In the genomic region with DNA sequence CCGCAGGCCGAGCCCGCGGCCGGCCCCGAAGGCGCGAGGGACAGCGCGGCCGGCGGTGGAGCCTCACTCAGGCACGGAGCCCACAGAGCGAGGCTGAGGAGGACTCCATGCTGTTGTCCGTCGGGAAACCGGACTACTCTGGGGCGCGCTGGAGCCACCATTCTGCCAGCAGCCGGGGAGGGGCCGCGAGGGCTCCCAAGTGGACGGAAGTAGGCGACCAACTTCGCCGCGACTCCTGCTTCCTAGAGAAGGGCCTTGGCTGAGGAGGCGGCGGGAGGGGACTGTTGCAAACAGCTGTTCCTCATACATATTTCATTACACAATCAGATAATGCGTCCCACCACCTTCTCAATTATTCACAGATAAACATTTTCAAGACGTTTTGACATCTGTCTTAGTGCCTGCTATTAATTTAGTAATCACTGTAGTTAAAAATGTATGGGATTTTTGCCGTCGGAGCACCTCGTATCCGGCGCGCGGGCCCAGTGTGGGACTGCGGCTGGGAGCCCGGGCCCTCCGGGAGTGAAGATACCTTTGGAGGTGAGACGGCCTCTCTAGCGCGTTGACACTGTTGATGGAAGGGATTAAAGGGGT, we compare ENCODE assay signal across 15 cellular contexts. TPM values are rescaled to one million over a fixed set of nuclear protein-coding genes. Genes with fewer than 3 reads are reported as not detected.
A peak's percentile ranks its signal among the peaks of the same experiment; 100 is the strongest.
DNase-seq lines count a peak whose midpoint lies in the region; ATAC-seq, FAIRE-seq and TF ChIP-seq lines count a peak whose summit lies in the region.
"Had no signal": no experiment of that assay in that cellular context is flagged by ENCODE, and none has a peak within 500 bp of the region (broad histone marks: within the 10 kb centered on the region; RNA-seq: fewer than 3 reads in every experiment).

No MANE protein-coding gene starts in this region.

- no peak overlapping the region for H2BK15ac ChIP-seq in H1 (ENCODE audit: low read length)

- H4K20me1 ChIP-seq in GM23338 (replicated peaks; ENCODE audit: insufficient read depth) (no peaks in the 10 kb centered on the region), H1 (replicated peaks in 1 of 2; ENCODE audit: control insufficient read depth in 1 of 2, insufficient read depth in 2 of 2, low read length in 2 of 2) (peaks cover 0 to 3% of the 10 kb centered on the region in 2 experiments), neural cell (ENCODE audit: insufficient read depth) (no peaks in the 10 kb centered on the region)

- no peak overlapping the region for H2BK5ac ChIP-seq in H1 (ENCODE audit: low read depth, low read length)

- H3F3A ChIP-seq in GM23338 (replicated peaks; ENCODE audit: low read depth), result peaks cover 26% of the 10 kb centered on the region
- no peaks in the 10 kb centered on the region for H3F3A ChIP-seq in neural cell (ENCODE audit: insufficient read depth, low read length, poor library complexity, severe bottlenecking)

- H3K4me3 Mint-ChIP-seq in GM23338, result peak overlapping the region; percentile 55

- 0 out of 2 replicates have a peak overlapping the region, but pooled peaks have one; percentile 48 for H3K18ac ChIP-seq in H1 (ENCODE audit: extremely low read depth, low read length)

- H2BK20ac ChIP-seq in H1 (ENCODE audit: low read length), result no peak overlapping the region

- H3K4me3 ChIP-seq in GM23338 (peak overlapping the region; percentile 66), H1 (ENCODE audit: extremely low read depth in 1 of 4, insufficient read depth in 2 of 4, low read depth in 3 of 4, low read length in 4 of 4) (peak overlapping the region; percentile 17 to 53 (median 34)), neural cell (ENCODE audit: low read length) (peak overlapping the region; percentile 37), foreskin fibroblast (ENCODE audit: low read depth in 1 of 2, low read length in 2 of 2) (no peak overlapping the region)

- H3K23ac ChIP-seq in H1 (ENCODE audit: insufficient read length), result no peak overlapping the region

- no peak overlapping the region for H2AFZ ChIP-seq in GM23338
- no peak overlapping the region for H2AFZ ChIP-seq in H1 (ENCODE audit: low read length)
- no peak overlapping the region for H2AFZ ChIP-seq in neural cell (ENCODE audit: low read depth, low read length)

- no peaks in the 10 kb centered on the region for H3K36me3 ChIP-seq in GM23338 (ENCODE audit: insufficient read depth)
- no peaks in the 10 kb centered on the region; a peak in 1 of 8 replicates for H3K36me3 ChIP-seq in H1 (ENCODE audit: control insufficient read depth in 2 of 4, insufficient read depth in 4 of 4, low read length in 3 of 4)
- no peaks in the 10 kb centered on the region for H3K36me3 ChIP-seq in neural cell (ENCODE audit: insufficient read depth, low read length)
- H3K36me3 ChIP-seq: tibial nerve had no signal

- DNase-seq in ELF-1 (ENCODE audit: low read depth, low spot score) (peak; percentile 66), GM23338 (ENCODE audit: low spot score) (peak; percentile 82), H1 (ENCODE audit: low read depth in 1 of 2, low spot score in 2 of 2) (peak in 1 of 2 experiments; percentile 79), foreskin fibroblast (no peak), NCI-H1048 (lab: John Stamatoyannopoulos, UW) (no peak)
- DNase-seq in stimulated activated CD4-positive, alpha-beta T cell treated with anti-CD3 and anti-CD28 coated beads, Interleukin-12 subunit alpha, Interleukin-12 subunit beta, amount 100 ng/mL, for 4 hours, result no peak
- DNase-seq: activated CD4-positive, CD25-positive, alpha-beta regulatory T cell treated with anti-CD3 and anti-CD28 coated beads, Interleukin-2, amount 50 U/mL, for 72 hours; activated gamma-delta T cell treated with Interleukin-2 at 50 U/mL for 16 hours; caudate nucleus; hippocampal formation; midbrain had no signal

- H4K8ac ChIP-seq in H1 (ENCODE audit: extremely low read depth, insufficient read depth, low read length), result peak overlapping the region; percentile 57; the same call in 1 of the 2 replicates

- POLR2A ChIA-PET in H1 (lab: Charles Lee; ENCODE audit: partially characterized antibody), result interaction anchor here (0.5 to 2.1 kb wide), 9 partner anchors 8 to 934 kb away, joined by 3 to 9 read pairs (median 3); a partner anchor contains a TSS

- H3K9ac ChIP-seq in H1 (replicated peaks in 1 of 4; ENCODE audit: extremely low read depth in 1 of 4, low read depth in 3 of 4, low read length in 3 of 4) (peak overlapping the region in 1 of 4 experiments; percentile 13; a peak in 1 of 7 replicates), neural cell (ENCODE audit: low read length) (no peak overlapping the region)

- peaks cover 74% of the 10 kb centered on the region for H3K4me1 ChIP-seq in GM23338 (ENCODE audit: insufficient read depth)
- H3K4me1 ChIP-seq in H1 (replicated peaks in 1 of 4; ENCODE audit: control insufficient read depth in 3 of 4, insufficient read depth in 4 of 4, low read length in 3 of 4), result peaks cover 15 to 42% (median 25%) of the 10 kb centered on the region in 4 experiments

- WGBS in H1 (ENCODE audit: extremely low coverage in 1 of 2, insufficient coverage in 1 of 2, insufficient read length in 1 of 2, insufficient replicate concordance in 2 of 2, low coverage in 1 of 2, low lambda C conversion rate in 2 of 2, missing lambda C conversion rate in 1 of 2), 2 experiments, result 3% methylated on average over 44 of the region's 44 CpGs; no CpG with 5 or more reads in 1 of the 2 experiments

- TF ChIP-seq POLR2A in H1 (IDR thresholded peaks at IDR 0.05; ENCODE audit: control extremely low read depth in 1 of 2, low read depth in 2 of 2, low read length in 2 of 2), result no peak

- no peak overlapping the region for H4K91ac ChIP-seq in H1 (replicated peaks; ENCODE audit: insufficient read length, low read length)

- peaks cover 20% of the 10 kb centered on the region; the same call in 1 of the 2 replicates for H3K23me2 ChIP-seq in H1 (ENCODE audit: low read depth, low read length)

- TF ChIP-seq EP300 in H1 (IDR thresholded peaks at IDR 0.05; ENCODE audit: borderline replicate concordance in 1 of 2, low read depth in 2 of 2, low read length in 2 of 2) (no peak), neural cell (conservative IDR thresholded peaks at IDR 0.05; ENCODE audit: poor library complexity, severe bottlenecking) (no peak)

- peak; percentile 4; the same call in 2 of the 3 replicates for ATAC-seq in GM23338
- ATAC-seq in GM19328 (IDR thresholded peaks at IDR 0.05; ENCODE audit: unreplicated experiment), result no peak

- no peaks in the 10 kb centered on the region; a peak in 1 of 4 replicates for H3K9me3 ChIP-seq in H1 (ENCODE audit: insufficient read depth in 2 of 2, low read depth in 1 of 2, low read length in 1 of 2)
- no peaks in the 10 kb centered on the region for H3K9me3 ChIP-seq in neural cell (ENCODE audit: low read length)
- H3K9me3 ChIP-seq: tibial nerve had no signal

- peaks cover 95% of the 10 kb centered on the region for H3K27me3 Mint-ChIP-seq in GM23338 (ENCODE audit: insufficient read depth, low read depth, poor library complexity)

- peak overlapping the region; percentile 94 for H3K4me2 ChIP-seq in GM23338
- H3K4me2 ChIP-seq in H1 (ENCODE audit: insufficient read depth in 1 of 2, low read depth in 2 of 2, low read length in 2 of 2), result peak overlapping the region; percentile 72 to 78
- no peak overlapping the region for H3K4me2 ChIP-seq in neural cell (ENCODE audit: low read length)

- no peaks in the 10 kb centered on the region for H3K79me1 ChIP-seq in H1 (ENCODE audit: low read depth, low read length)

- H3K27ac Mint-ChIP-seq in GM23338, result no peak overlapping the region

- no peaks in the 10 kb centered on the region for H3K9me3 Mint-ChIP-seq in GM23338

- H3K79me2 ChIP-seq in GM23338 (replicated peaks; ENCODE audit: insufficient read depth) (no peaks in the 10 kb centered on the region), H1 (ENCODE audit: control insufficient read depth in 1 of 2, insufficient read depth in 2 of 2, low read length in 2 of 2) (no peaks in the 10 kb centered on the region), neural cell (replicated peaks; ENCODE audit: insufficient read depth, low read length) (peaks cover 76% of the 10 kb centered on the region)

- CTCF ChIA-PET in H1 (lab: Charles Lee; ENCODE audit: partially characterized antibody), result interaction anchor here (0.6 to 5.0 kb wide), 5 partner anchors 26 to 1115 kb away, joined by 3 to 28 read pairs (median 4); no protein-coding TSS in a partner anchor

- H3K27ac ChIP-seq in GM23338 (ENCODE audit: low read depth) (no peak overlapping the region), H1 (ENCODE audit: low read depth, low read length) (no peak overlapping the region), neural cell (ENCODE audit: low read length) (no peak overlapping the region)
- H3K27ac ChIP-seq: tibial nerve had no signal

- TF ChIP-seq CTCF in GM23338 (conservative IDR thresholded peaks at IDR 0.05; ENCODE audit: low read depth in 2 of 2), result no peak
- no peak for TF ChIP-seq CTCF in H1 (IDR thresholded peaks at IDR 0.05; ENCODE audit: control extremely low read depth in 1 of 3, insufficient read depth in 1 of 3, low read depth in 1 of 3, low read length in 3 of 3)
- no peak for TF ChIP-seq CTCF in neural cell (IDR thresholded peaks at IDR 0.05; ENCODE audit: poor library complexity, severe bottlenecking)
- TF ChIP-seq CTCF in foreskin fibroblast (IDR thresholded peaks at IDR 0.05; ENCODE audit: low read depth, low read length), result no peak

- no peak overlapping the region for H3K4ac ChIP-seq in H1 (replicated peaks; ENCODE audit: insufficient read length, low read depth, low read length)

- H3K56ac ChIP-seq in H1 (replicated peaks; ENCODE audit: insufficient read length, low read depth, low read length), result no peak overlapping the region

- H4K5ac ChIP-seq in H1 (ENCODE audit: insufficient read length, low read depth, low read length), result no peak overlapping the region

- H2BK12ac ChIP-seq in H1 (ENCODE audit: low read depth, low read length), result peak overlapping the region; percentile 55; the same call in 1 of the 2 replicates

- H2BK120ac ChIP-seq in H1 (replicated peaks; ENCODE audit: low read depth, low read length), result no peak overlapping the region

- H3K36me3 Mint-ChIP-seq in GM23338 (ENCODE audit: low read depth), result no peaks in the 10 kb centered on the region

- no peaks in the 10 kb centered on the region for H3K9me2 ChIP-seq in GM23338 (ENCODE audit: insufficient read depth)
- H3K9me2 ChIP-seq in neural cell (ENCODE audit: insufficient read depth, low read length), result no peaks in the 10 kb centered on the region

- H3K14ac ChIP-seq in H1 (ENCODE audit: insufficient read length), result no peak overlapping the region

- FAIRE-seq in H1 (lab: Jason Lieb, UNC), result no peak

- no peak overlapping the region for H2AK5ac ChIP-seq in H1 (ENCODE audit: low read depth, low read length)

- peaks cover 100% of the 10 kb centered on the region for H3K27me3 ChIP-seq in GM23338 (ENCODE audit: insufficient read depth)
- peaks cover 70 to 98% (median 90%) of the 10 kb centered on the region in 4 experiments for H3K27me3 ChIP-seq in H1 (replicated peaks in 1 of 4; ENCODE audit: control insufficient read depth in 3 of 4, extremely low read depth in 1 of 4, insufficient read depth in 3 of 4, low read length in 3 of 4)
- H3K27me3 ChIP-seq in neural cell (ENCODE audit: insufficient read depth, low read depth, low read length), result peaks cover 92% of the 10 kb centered on the region

- peak in 1 of 2 experiments; percentile 10; a peak in 1 of 4 replicates for TF ChIP-seq RAD21 in H1 (IDR thresholded peaks at IDR 0.05 in 1 of 2, conservative IDR thresholded peaks at IDR 0.05 in 1 of 2; ENCODE audit: low read depth in 2 of 2, low read length in 2 of 2)
- no peak for TF ChIP-seq RAD21 in neural cell (conservative IDR thresholded peaks at IDR 0.05)

- H3K4me1 Mint-ChIP-seq in GM23338, result peaks cover 69% of the 10 kb centered on the region

RNA-seq across cellular contexts. Expression of a gene that starts 11.7 kb away (rescaled TPM):
- 0.28 TPM in 1 of 2 replicates, not detected in the other for total RNA-seq in GM23338 (2014; rRNA removed; shearing (Covaris generic))
- 0.21 and 0.37 TPM in 2 replicates for polyA plus RNA-seq in GM23338 (2016; fragmentation: Nextera tagmentation; extraction: Ambion mirVana)
- 0.19 and 0.21 TPM in 2 replicates for total RNA-seq in H1 (2021; fragmentation: NEBNext Ultra II Directional; extraction: Animal tissue kit (Norgen Biotek cat#: 25700))
- 0.02 and 0.52 TPM in 2 replicates for polyA plus RNA-seq in H1 (2011; rRNA removed)
- polyA plus RNA-seq in H1 (2011; cell fraction: cytosol; rRNA removed), result 0.31 TPM
- polyA plus RNA-seq in H1 (2011; cell fraction: nucleus; rRNA removed), result 0.41 TPM
- 0.10 to 0.13 TPM (median 0.13 TPM) in 3 of 4 replicates, not detected in the other for polyA plus RNA-seq in H1 (2012, experiment 1 of 2)
- 0.09 TPM for polyA plus RNA-seq in H1 (2012, experiment 2 of 2)
- 0.10 TPM for polyA plus RNA-seq in H1 (2013, experiment 1 of 2)
- polyA plus RNA-seq in H1 (2013, experiment 2 of 2), result 0.07 TPM
- 0.09 TPM in 1 of 2 replicates, not detected in the other for polyA minus RNA-seq in H1 (2011; rRNA and poly(A)+ RNA removed)
- polyA minus RNA-seq in H1 (2011; cell fraction: cytosol; rRNA and poly(A)+ RNA removed), result not detected
- polyA minus RNA-seq in H1 (2011; cell fraction: nucleus; rRNA and poly(A)+ RNA removed), result 0.50 TPM
- polyA plus RNA-seq in neural cell, result 8.7 and 9.8 TPM in 2 replicates
- polyA minus RNA-seq in neural cell, result 11.2 and 13.8 TPM in 2 replicates
- total RNA-seq: M059J had no signal

Comparison
In these comparisons a context has a peak if more than half of its experiments do, and no peak if none do; other contexts are left out.
1. DNase-seq: peak in ELF-1 (single experiment) and GM23338 (single experiment); none in stimulated activated CD4-positive, alpha-beta T cell treated with anti-CD3 and anti-CD28 coated beads, Interleukin-12 subunit alpha, Interleukin-12 subunit beta, amount 100 ng/mL, for 4 hours (single experiment), foreskin fibroblast (0 of 2) and NCI-H1048 (single experiment).
2. H3K4me3 ChIP-seq: peak in GM23338 (single experiment), H1 (4 of 4) and neural cell (single experiment); none in foreskin fibroblast (0 of 2).